Comparison of ENCODE assay signal across 8 cellular contexts in the genomic region with DNA sequence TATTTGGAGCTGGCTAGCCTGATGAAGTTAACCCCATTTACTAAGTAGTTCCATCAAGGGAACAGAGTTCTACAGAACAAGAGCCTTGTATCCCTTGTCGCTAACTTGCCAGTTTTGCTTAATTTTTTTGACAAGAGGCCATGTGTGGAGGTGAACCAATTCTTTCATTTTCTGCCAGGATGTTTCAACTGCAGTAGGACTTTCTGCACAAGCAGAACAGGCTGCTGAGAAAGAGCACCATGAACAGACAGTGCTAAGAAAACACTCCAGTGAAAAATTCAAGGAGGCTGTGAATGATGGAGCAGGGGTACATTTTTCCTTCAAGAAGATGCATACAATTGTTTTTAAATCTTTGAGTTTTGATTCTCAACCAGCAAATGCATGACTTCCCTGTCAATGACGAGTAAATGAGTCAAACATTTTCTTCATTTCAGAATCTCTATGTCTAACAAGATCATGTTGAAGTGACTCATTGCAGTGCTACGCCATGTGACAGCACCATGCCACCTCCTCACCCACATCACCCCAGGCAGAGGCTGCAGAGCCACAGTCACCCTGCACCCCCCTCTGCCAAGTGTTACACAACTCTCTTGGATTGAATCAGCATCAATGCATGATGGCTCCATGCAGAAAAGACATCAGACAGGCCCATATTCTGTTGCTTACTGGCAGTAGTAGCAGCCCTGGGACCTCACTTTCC.
A peak's percentile ranks its signal among the peaks of the same experiment; 100 is the strongest.
DNase-seq lines count a peak whose midpoint lies in the region; ATAC-seq lines count a peak whose summit lies in the region.

No MANE protein-coding gene starts in this region.

- peaks cover 36% of the 10 kb centered on the region for H3K4me1 Mint-ChIP-seq in activated naive CD4-positive, alpha-beta T cell treated with anti-CD3 and anti-CD28 coated beads for 36 hours (ENCODE audit: low read depth)

- DNase-seq in ACHN (peak; percentile 97), HT-29 (ENCODE audit: low spot score) (peak; percentile 44), inferior parietal cortex (ENCODE audit: extremely low spot score) (peak; percentile 57), NCI-H1694 (lab: John Stamatoyannopoulos, UW) (no peak), NCI-H524 treated with DMSO at 0.1 percent for 48 hours (lab: John Stamatoyannopoulos, UW) (no peak)
- peak; percentile 94 for DNase-seq in activated naive CD4-positive, alpha-beta T cell treated with anti-CD3 and anti-CD28 coated beads for 36 hours
- DNase-seq in stimulated activated CD8-positive, alpha-beta memory T cell treated with anti-CD3 and anti-CD28 coated beads, Interleukin-4, amount 100 ng/mL, for 48 hours = peak; percentile 81

- H3K9me3 Mint-ChIP-seq in activated naive CD4-positive, alpha-beta T cell treated with anti-CD3 and anti-CD28 coated beads for 36 hours = no peaks in the 10 kb centered on the region

- intact Hi-C loops in activated naive CD4-positive, alpha-beta T cell treated with anti-CD3 and anti-CD28 coated beads for 36 hours (cut with micrococcal nuclease) = loop anchor here (1.0 to 5.0 kb wide), 18 partner anchors 18 to 1056 kb away; no protein-coding TSS in a partner anchor

- H3K27me3 Mint-ChIP-seq in activated naive CD4-positive, alpha-beta T cell treated with anti-CD3 and anti-CD28 coated beads for 36 hours (ENCODE audit: low read depth) = no peaks in the 10 kb centered on the region

- no peaks in the 10 kb centered on the region for H3K36me3 Mint-ChIP-seq in activated naive CD4-positive, alpha-beta T cell treated with anti-CD3 and anti-CD28 coated beads for 36 hours (ENCODE audit: low read depth)

- ATAC-seq in GM21360 (IDR thresholded peaks at IDR 0.05; ENCODE audit: unreplicated experiment) = no peak

- CTCF ChIA-PET in activated naive CD4-positive, alpha-beta T cell treated with anti-CD3 and anti-CD28 coated beads for 36 hours (lab: Charles Lee) = no interaction called here

- H3K27ac Mint-ChIP-seq in activated naive CD4-positive, alpha-beta T cell treated with anti-CD3 and anti-CD28 coated beads for 36 hours = peak overlapping the region; percentile 95

- no peak overlapping the region for H3K4me3 Mint-ChIP-seq in activated naive CD4-positive, alpha-beta T cell treated with anti-CD3 and anti-CD28 coated beads for 36 hours

- in situ Hi-C loops in ACHN (cut with HindIII; ENCODE audit: low pct_ligation_motif_present, low pct_unique_long_range_greater_than_20kb, low sequenced_read_pairs) = no loop called here

Comparison
In these comparisons a context has a peak if more than half of its experiments do, and no peak if none do; other contexts are left out.
1. DNase-seq: peak in ACHN (single experiment), HT-29 (single experiment), activated naive CD4-positive, alpha-beta T cell treated with anti-CD3 and anti-CD28 coated beads for 36 hours (single experiment), inferior parietal cortex (single experiment) and stimulated activated CD8-positive, alpha-beta memory T cell treated with anti-CD3 and anti-CD28 coated beads, Interleukin-4, amount 100 ng/mL, for 48 hours (single experiment); none in NCI-H1694 (single experiment) and NCI-H524 treated with DMSO at 0.1 percent for 48 hours (single experiment).